ENCODE assay signal across 1 cellular context in genomic region chr1:184053881-184054280, GRCh38.
TF ChIP-seq lines count a peak whose summit lies in the region.

No MANE protein-coding gene starts in this region.

TF ChIP-seq in HCT116, 20 proteins besides CTCF, POLR2A, EP300 and RAD21 (continued from another document):
- no peak for TF ChIP-seq ELF1 (IDR thresholded peaks at IDR 0.05; ENCODE audit: borderline replicate concordance, low read depth)
- no peak for TF ChIP-seq ZBTB33 (IDR thresholded peaks at IDR 0.05; ENCODE audit: extremely low read depth, insufficient replicate concordance, low read length)
TF ChIP-seq in HCT116: peak in this region for 0.
